ENCODE assay signal across 26 cellular contexts in the genomic region with DNA sequence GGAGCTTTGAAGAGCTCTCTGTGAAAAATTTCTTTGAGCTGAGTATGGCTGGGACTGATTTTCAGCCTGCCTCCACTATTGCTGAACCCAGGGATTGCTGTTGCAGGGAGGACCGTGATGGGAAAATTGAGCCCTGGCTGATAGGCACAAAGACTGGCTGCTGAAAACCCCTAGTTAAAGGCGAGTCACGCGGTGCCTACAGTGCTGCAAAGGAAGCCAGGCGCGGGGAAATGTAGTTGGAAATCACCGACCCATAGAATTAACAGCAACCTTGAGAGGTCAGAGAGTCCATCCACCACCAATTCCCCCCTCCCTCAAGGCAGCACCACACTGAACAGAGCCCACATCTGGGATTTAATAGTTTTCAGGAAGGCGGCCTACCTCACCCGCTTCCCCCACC. TPM values are rescaled to one million over a fixed set of nuclear protein-coding genes. Genes with fewer than 3 reads are reported as not detected.
"Had no signal": no experiment of that assay in that cellular context is flagged by ENCODE, and none has a peak within 500 bp of the region (broad histone marks: within the 10 kb centered on the region; RNA-seq: fewer than 3 reads in every experiment).

No MANE protein-coding gene starts in this region.

- H3K36me3 ChIP-seq: gastrocnemius medialis, pancreas, transverse colon, upper lobe of right lung, uterus had no signal

- H3K4me2 ChIP-seq: smooth muscle cell had no signal

- ATAC-seq: esophagus mucosa; gastrocnemius medialis; left lobe of liver; natural killer cell; pancreas; stimulated activated memory B cell treated with anti-CD40 and anti-IgM and Interleukin-4, amounts not matched to agents 10 μg/mL and 1 μg/mL and 100 μg/mL, for 72 hours; stimulated activated naive CD8-positive, alpha-beta T cell treated with anti-CD3 and anti-CD28 coated beads, Interleukin-15, Interleukin-2, amounts not matched to agents 100 U/mL and 50 U/mL, for 24 hours; upper lobe of right lung had no signal

- H3K27ac ChIP-seq: epithelial cell of prostate, gastrocnemius medialis, pancreas, testis, transverse colon, upper lobe of right lung had no signal

- H3K9me3 ChIP-seq: gastrocnemius medialis, pancreas, testis, transverse colon, upper lobe of right lung, uterus had no signal

- H3K4me3 ChIP-seq: gastrocnemius medialis, lung, pancreas, smooth muscle cell, testis, transverse colon, upper lobe of right lung, uterus had no signal

- H3K4me1 ChIP-seq: gastrocnemius medialis, pancreas, testis, transverse colon, upper lobe of right lung, uterus had no signal

- DNase-seq: effector CD8-positive, alpha-beta T cell; endodermal cell; foreskin fibroblast; gastrocnemius medialis; head of caudate nucleus; natural killer cell; pancreas; stimulated activated CD4-positive, alpha-beta T cell treated with anti-CD3 and anti-CD28 coated beads, Interleukin-2, amount 100 ng/mL, for 24 hours; stimulated activated CD4-positive, alpha-beta T cell treated with anti-CD3 and anti-CD28 coated beads, Interleukin-4, amount 100 ng/mL, for 4 hours; stimulated activated naive CD8-positive, alpha-beta T cell treated with anti-CD3 and anti-CD28 coated beads, Interleukin-15, Interleukin-2, amounts not matched to agents 100 U/mL and 50 U/mL, for 24 hours; substantia nigra; testis; transverse colon; upper lobe of right lung; uterus had no signal

- H3K27me3 ChIP-seq: gastrocnemius medialis, testis, transverse colon, upper lobe of right lung, uterus had no signal

- FAIRE-seq: keratinocyte, pancreas had no signal

RNA-seq across cellular contexts. Expression of a gene that starts 26.0 kb away (rescaled TPM):
- total RNA-seq: endodermal cell, esophagus mucosa, gastrocnemius medialis, glomerular endothelial cell, lung, natural killer cell, omental fat pad, pancreas, pulmonary artery endothelial cell, sciatic nerve, smooth muscle cell, transverse colon, upper lobe of right lung had no signal
- polyA plus RNA-seq: keratinocyte, smooth muscle cell had no signal
